In the genomic region with DNA sequence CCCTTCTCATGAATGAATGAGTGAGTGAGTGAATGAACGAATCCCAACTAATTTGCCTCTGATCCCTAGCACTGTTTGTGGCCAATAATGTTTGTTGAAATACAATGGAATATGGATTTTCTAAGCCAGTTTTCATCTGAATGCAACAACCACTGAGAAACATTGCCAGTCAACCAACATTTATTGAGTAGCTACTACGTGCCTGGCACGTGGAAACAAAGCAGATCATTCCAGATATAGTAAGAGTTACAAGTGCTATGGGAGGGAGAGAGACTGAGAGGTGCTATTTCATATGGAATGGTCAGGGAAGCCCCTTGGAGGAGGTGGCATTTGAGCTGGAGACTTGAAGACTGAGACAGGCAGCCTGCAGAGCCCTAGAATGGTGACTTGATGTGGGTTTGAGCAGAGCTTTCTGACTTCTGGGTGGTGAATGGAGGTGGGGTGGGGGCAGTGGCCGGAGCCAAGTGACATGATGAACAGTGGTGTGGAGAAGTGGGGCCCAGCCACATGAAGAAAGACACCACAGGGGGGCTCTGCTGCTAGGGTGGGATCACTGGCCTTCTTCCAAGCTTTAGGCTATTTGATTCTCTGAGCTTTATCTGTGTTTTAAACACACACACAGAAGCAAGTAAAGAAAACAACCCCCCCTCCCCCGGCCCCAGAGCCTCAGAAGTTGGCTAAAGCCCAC, we compare ENCODE assay signal across 1 cellular context.
A peak's percentile ranks its signal among the peaks of the same experiment; 100 is the strongest.
TF ChIP-seq lines count a peak whose summit lies in the region.

No MANE protein-coding gene starts in this region.

TF ChIP-seq in HEK293, 187 proteins besides CTCF, POLR2A, EP300 and RAD21 (continued from another document):
- TF ChIP-seq, protein P1, sequence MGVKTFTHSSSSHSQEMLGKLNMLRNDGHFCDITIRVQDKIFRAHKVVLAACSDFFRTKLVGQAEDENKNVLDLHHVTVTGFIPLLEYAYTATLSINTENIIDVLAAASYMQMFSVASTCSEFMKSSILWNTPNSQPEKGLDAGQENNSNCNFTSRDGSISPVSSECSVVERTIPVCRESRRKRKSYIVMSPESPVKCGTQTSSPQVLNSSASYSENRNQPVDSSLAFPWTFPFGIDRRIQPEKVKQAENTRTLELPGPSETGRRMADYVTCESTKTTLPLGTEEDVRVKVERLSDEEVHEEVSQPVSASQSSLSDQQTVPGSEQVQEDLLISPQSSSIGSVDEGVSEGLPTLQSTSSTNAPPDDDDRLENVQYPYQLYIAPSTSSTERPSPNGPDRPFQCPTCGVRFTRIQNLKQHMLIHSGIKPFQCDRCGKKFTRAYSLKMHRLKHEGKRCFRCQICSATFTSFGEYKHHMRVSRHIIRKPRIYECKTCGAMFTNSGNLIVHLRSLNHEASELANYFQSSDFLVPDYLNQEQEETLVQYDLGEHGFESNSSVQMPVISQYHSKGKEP (tag by site-specific recombination; IDR thresholded peaks at IDR 0.05), result no peak
- no peak for TF ChIP-seq ZNF391 (tag by site-specific recombination; IDR thresholded peaks at IDR 0.05; ENCODE audit: borderline replicate concordance, low read depth)
- TF ChIP-seq ZNF211 (tag by site-specific recombination; IDR thresholded peaks at IDR 0.05; ENCODE audit: low read depth), result no peak
- peak; percentile 95 for TF ChIP-seq ZNF664 (tag by site-specific recombination; IDR thresholded peaks at IDR 0.05)
- no peak for TF ChIP-seq TRIM28 (IDR thresholded peaks at IDR 0.05; ENCODE audit: borderline replicate concordance, low read length)
- TF ChIP-seq, protein P2, sequence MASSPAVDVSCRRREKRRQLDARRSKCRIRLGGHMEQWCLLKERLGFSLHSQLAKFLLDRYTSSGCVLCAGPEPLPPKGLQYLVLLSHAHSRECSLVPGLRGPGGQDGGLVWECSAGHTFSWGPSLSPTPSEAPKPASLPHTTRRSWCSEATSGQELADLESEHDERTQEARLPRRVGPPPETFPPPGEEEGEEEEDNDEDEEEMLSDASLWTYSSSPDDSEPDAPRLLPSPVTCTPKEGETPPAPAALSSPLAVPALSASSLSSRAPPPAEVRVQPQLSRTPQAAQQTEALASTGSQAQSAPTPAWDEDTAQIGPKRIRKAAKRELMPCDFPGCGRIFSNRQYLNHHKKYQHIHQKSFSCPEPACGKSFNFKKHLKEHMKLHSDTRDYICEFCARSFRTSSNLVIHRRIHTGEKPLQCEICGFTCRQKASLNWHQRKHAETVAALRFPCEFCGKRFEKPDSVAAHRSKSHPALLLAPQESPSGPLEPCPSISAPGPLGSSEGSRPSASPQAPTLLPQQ (tag by site-specific recombination; IDR thresholded peaks at IDR 0.05), result peak; percentile 83
- no peak for TF ChIP-seq ZNF266 (tag by site-specific recombination; IDR thresholded peaks at IDR 0.05; ENCODE audit: low read depth)
- TF ChIP-seq, protein P3, sequence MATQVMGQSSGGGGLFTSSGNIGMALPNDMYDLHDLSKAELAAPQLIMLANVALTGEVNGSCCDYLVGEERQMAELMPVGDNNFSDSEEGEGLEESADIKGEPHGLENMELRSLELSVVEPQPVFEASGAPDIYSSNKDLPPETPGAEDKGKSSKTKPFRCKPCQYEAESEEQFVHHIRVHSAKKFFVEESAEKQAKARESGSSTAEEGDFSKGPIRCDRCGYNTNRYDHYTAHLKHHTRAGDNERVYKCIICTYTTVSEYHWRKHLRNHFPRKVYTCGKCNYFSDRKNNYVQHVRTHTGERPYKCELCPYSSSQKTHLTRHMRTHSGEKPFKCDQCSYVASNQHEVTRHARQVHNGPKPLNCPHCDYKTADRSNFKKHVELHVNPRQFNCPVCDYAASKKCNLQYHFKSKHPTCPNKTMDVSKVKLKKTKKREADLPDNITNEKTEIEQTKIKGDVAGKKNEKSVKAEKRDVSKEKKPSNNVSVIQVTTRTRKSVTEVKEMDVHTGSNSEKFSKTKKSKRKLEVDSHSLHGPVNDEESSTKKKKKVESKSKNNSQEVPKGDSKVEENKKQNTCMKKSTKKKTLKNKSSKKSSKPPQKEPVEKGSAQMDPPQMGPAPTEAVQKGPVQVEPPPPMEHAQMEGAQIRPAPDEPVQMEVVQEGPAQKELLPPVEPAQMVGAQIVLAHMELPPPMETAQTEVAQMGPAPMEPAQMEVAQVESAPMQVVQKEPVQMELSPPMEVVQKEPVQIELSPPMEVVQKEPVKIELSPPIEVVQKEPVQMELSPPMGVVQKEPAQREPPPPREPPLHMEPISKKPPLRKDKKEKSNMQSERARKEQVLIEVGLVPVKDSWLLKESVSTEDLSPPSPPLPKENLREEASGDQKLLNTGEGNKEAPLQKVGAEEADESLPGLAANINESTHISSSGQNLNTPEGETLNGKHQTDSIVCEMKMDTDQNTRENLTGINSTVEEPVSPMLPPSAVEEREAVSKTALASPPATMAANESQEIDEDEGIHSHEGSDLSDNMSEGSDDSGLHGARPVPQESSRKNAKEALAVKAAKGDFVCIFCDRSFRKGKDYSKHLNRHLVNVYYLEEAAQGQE (tag by site-specific recombination; IDR thresholded peaks at IDR 0.05), result no peak
- no peak for TF ChIP-seq ZNF521 (tag by site-specific recombination; IDR thresholded peaks at IDR 0.05)
- no peak for TF ChIP-seq ZNF514 (tag by site-specific recombination; IDR thresholded peaks at IDR 0.05)
